8 cellular contexts compared by ENCODE assay signal in the genomic region with DNA sequence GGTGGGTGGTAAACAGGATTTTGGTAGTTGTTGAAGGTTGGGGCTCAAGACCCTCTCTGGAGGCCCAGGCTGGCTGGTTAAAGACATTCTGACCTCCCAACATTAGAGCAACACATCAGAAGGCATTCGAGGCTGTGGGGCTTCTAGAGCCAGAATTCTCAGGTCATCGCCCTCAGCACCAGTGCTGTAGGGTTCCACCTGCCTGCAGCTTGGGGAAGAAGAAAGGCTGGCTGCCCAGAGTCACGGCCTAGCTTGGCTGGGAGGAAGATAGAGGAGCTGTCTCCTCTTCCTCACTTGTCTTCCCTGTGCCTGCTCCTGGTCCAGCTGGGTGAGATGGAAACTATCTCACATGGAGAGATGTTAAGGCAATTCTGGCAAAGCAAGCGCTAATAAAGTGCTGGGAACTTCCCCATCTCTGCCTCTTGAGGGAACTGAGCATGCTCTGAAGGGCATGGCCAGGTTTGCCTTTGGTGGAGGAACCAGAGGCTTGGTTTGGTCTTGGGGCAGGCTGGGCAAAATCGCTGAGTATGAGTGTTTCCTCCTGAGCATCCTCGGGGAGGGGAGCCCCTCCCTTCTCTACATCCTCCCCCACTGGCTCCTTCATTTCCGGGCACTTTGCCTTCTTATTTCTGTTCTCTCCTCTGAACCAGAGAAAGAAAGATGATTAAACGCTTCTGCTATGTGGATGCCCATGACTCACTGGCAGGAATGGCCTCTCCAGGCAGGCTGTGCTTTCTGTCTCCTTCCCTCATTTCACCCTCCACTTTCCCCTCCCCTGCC.
DNase-seq lines count a peak whose midpoint lies in the region; ATAC-seq and TF ChIP-seq lines count a peak whose summit lies in the region.

No MANE protein-coding gene starts in this region.

- no peaks in the 10 kb centered on the region for H3K4me1 ChIP-seq in mesendoderm (ENCODE audit: control insufficient read depth, low read depth, low read length)

- no peak overlapping the region for H4K5ac ChIP-seq in mesendoderm (ENCODE audit: low read length)

- no peak overlapping the region for H3K56ac ChIP-seq in mesendoderm (ENCODE audit: low read length)

- H3K9me3 Mint-ChIP-seq in activated CD8-positive, alpha-beta T cell treated with anti-CD3 and anti-CD28 coated beads for 36 hours = no peaks in the 10 kb centered on the region

- H3K4me1 Mint-ChIP-seq in activated CD8-positive, alpha-beta T cell treated with anti-CD3 and anti-CD28 coated beads for 36 hours (ENCODE audit: low read depth) = no peaks in the 10 kb centered on the region

- H3K4me3 Mint-ChIP-seq in activated CD8-positive, alpha-beta T cell treated with anti-CD3 and anti-CD28 coated beads for 36 hours = no peak overlapping the region

- H2BK15ac ChIP-seq in mesendoderm (replicated peaks; ENCODE audit: low read depth) = no peak overlapping the region

- POLR2A ChIA-PET in activated CD8-positive, alpha-beta T cell treated with anti-CD3 and anti-CD28 coated beads for 36 hours (lab: Charles Lee) = no interaction called here

- H3K9ac ChIP-seq in mesendoderm (ENCODE audit: low read length) = no peak overlapping the region

- no peaks in the 10 kb centered on the region for H3K36me3 ChIP-seq in mesendoderm (ENCODE audit: control insufficient read depth, insufficient read depth, low read length)

- H3K36me3 Mint-ChIP-seq in activated CD8-positive, alpha-beta T cell treated with anti-CD3 and anti-CD28 coated beads for 36 hours (ENCODE audit: low read depth) = no peaks in the 10 kb centered on the region

- H3K23ac ChIP-seq in mesendoderm (ENCODE audit: low read length) = no peak overlapping the region

- no peaks in the 10 kb centered on the region for H3K79me2 ChIP-seq in mesendoderm (ENCODE audit: control insufficient read depth, insufficient read depth, low read length)

- ATAC-seq in activated CD8-positive, alpha-beta T cell treated with anti-CD3 and anti-CD28 coated beads for 36 hours = no peak
- ATAC-seq in GM21367 (IDR thresholded peaks at IDR 0.05; ENCODE audit: unreplicated experiment) = no peak

- no peak overlapping the region for H3K18ac ChIP-seq in mesendoderm (ENCODE audit: low read length)

- no peak overlapping the region for H3K27ac Mint-ChIP-seq in activated CD8-positive, alpha-beta T cell treated with anti-CD3 and anti-CD28 coated beads for 36 hours

- no peak overlapping the region for H3K4me2 ChIP-seq in mesendoderm (ENCODE audit: low read length)

- no peak overlapping the region for H3K4me3 ChIP-seq in mesendoderm (ENCODE audit: low read length)

- DNase-seq in activated CD8-positive, alpha-beta memory T cell treated with anti-CD3 and anti-CD28 coated beads, Interleukin-2, amount 50 U/mL, for 48 hours = peak; percentile 26
- no peak for DNase-seq in activated CD8-positive, alpha-beta memory T cell treated with anti-CD3 and anti-CD28 coated beads for 24 hours
- DNase-seq in dermis blood vessel endothelial cell (peak; percentile 63), mesendoderm (peak; percentile 83), NCI-H2081 treated with DMSO at 0.1 percent for 48 hours (lab: John Stamatoyannopoulos, UW) (no peak)
- DNase-seq in activated CD4-positive, alpha-beta T cell treated with anti-CD3 and anti-CD28 coated beads, Interleukin-2, amount 50 U/mL, for 48 hours = no peak
- no peak for DNase-seq in activated CD8-positive, alpha-beta T cell treated with anti-CD3 and anti-CD28 coated beads for 36 hours

- H3K27me3 ChIP-seq in mesendoderm (ENCODE audit: insufficient read depth, low read length, poor library complexity) = no peaks in the 10 kb centered on the region

- H4K8ac ChIP-seq in mesendoderm (ENCODE audit: low read depth, low read length) = no peak overlapping the region

- intact Hi-C loops in activated CD8-positive, alpha-beta T cell treated with anti-CD3 and anti-CD28 coated beads for 36 hours (cut with micrococcal nuclease) = no loop called here

- no peak overlapping the region for H3K4ac ChIP-seq in mesendoderm (ENCODE audit: low read depth, low read length)

- H3K27ac ChIP-seq in mesendoderm (ENCODE audit: low read depth, low read length) = no peak overlapping the region

- CTCF ChIA-PET in activated CD8-positive, alpha-beta T cell treated with anti-CD3 and anti-CD28 coated beads for 36 hours (lab: Charles Lee) = no interaction called here

- no peak for TF ChIP-seq CTCF in activated CD8-positive, alpha-beta T cell treated with anti-CD3 and anti-CD28 coated beads for 36 hours (IDR thresholded peaks at IDR 0.05)

- H2BK5ac ChIP-seq in mesendoderm (ENCODE audit: low read length) = no peak overlapping the region

- no peak overlapping the region for H2BK120ac ChIP-seq in mesendoderm (ENCODE audit: low read depth, low read length)

- H2AK5ac ChIP-seq in mesendoderm (ENCODE audit: low read length) = no peak overlapping the region

- H3K79me1 ChIP-seq in mesendoderm (ENCODE audit: low read length) = no peaks in the 10 kb centered on the region

- peaks cover 9% of the 10 kb centered on the region for H3K27me3 Mint-ChIP-seq in activated CD8-positive, alpha-beta T cell treated with anti-CD3 and anti-CD28 coated beads for 36 hours

- no CpG with 5 or more reads among the region's 8 CpGs for WGBS in mesendoderm (ENCODE audit: extremely low coverage, insufficient coverage, low lambda C conversion rate)

Comparison
In these comparisons a context has a peak if more than half of its experiments do, and no peak if none do; other contexts are left out.
1. DNase-seq: peak in activated CD8-positive, alpha-beta memory T cell treated with anti-CD3 and anti-CD28 coated beads, Interleukin-2, amount 50 U/mL, for 48 hours (single experiment), dermis blood vessel endothelial cell (single experiment) and mesendoderm (single experiment); none in activated CD8-positive, alpha-beta memory T cell treated with anti-CD3 and anti-CD28 coated beads for 24 hours (single experiment), NCI-H2081 treated with DMSO at 0.1 percent for 48 hours (single experiment), activated CD4-positive, alpha-beta T cell treated with anti-CD3 and anti-CD28 coated beads, Interleukin-2, amount 50 U/mL, for 48 hours (0 of 2) and activated CD8-positive, alpha-beta T cell treated with anti-CD3 and anti-CD28 coated beads for 36 hours (single experiment).